ENCODE assay signal across 8 cellular contexts in genomic region chr7:44431091-44431608, GRCh38. TPM values are rescaled to one million over a fixed set of nuclear protein-coding genes. Genes with fewer than 3 reads are reported as not detected.
DNase-seq lines count a peak whose midpoint lies in the region; ATAC-seq and TF ChIP-seq lines count a peak whose summit lies in the region.

No MANE protein-coding gene starts in this region.

- TF ChIP-seq CTCF in kidney epithelial cell (IDR thresholded peaks at IDR 0.05; ENCODE audit: insufficient read depth, low read length, poor library complexity, severe bottlenecking): peak; percentile 48

- H3K27me3 ChIP-seq in kidney epithelial cell (ENCODE audit: control insufficient read depth, insufficient read depth, low read length): no peaks in the 10 kb centered on the region

- no peaks in the 10 kb centered on the region for H3K36me3 ChIP-seq in kidney epithelial cell (ENCODE audit: control insufficient read depth, insufficient read depth, low read length)

- ATAC-seq in GM18502 (IDR thresholded peaks at IDR 0.05; ENCODE audit: poor library complexity, unreplicated experiment) (peak; percentile 76), HG03196 (IDR thresholded peaks at IDR 0.05; ENCODE audit: unreplicated experiment) (peak; percentile 48), GM19467 (IDR thresholded peaks at IDR 0.05; ENCODE audit: unreplicated experiment) (no peak)

- DNase-seq in A172 (ENCODE audit: low spot score): peak; percentile 33
- peak; percentile 18 for DNase-seq in activated CD4-positive, alpha-beta T cell treated with anti-CD3 and anti-CD28 coated beads, Interleukin-2, amount 50 U/mL, for 1 hour
- peak; percentile 16 for DNase-seq in kidney epithelial cell (ENCODE audit: low read depth)
- DNase-seq in midbrain (lab: John Stamatoyannopoulos, UW): no peak
- DNase-seq in NCI-H774 (lab: John Stamatoyannopoulos, UW): no peak

- H3K4me3 ChIP-seq in kidney epithelial cell (ENCODE audit: low read depth, low read length): no peak overlapping the region

RNA-seq across cellular contexts. Expression of gene NUDCD3, which starts 59.3 kb away (rescaled TPM):
- total RNA-seq in A172 (2014; rRNA removed; shearing (Covaris generic)): 110 and 129 TPM in 2 replicates
- 71.7 and 81.7 TPM in 2 replicates for total RNA-seq in kidney epithelial cell

Comparison
In these comparisons a context has a peak if more than half of its experiments do, and no peak if none do; other contexts are left out.
1. DNase-seq: peak in A172 (single experiment), activated CD4-positive, alpha-beta T cell treated with anti-CD3 and anti-CD28 coated beads, Interleukin-2, amount 50 U/mL, for 1 hour (single experiment) and kidney epithelial cell (single experiment); none in midbrain (single experiment) and NCI-H774 (single experiment).